Comparison of ENCODE assay signal across 1 cellular context in the genomic region with DNA sequence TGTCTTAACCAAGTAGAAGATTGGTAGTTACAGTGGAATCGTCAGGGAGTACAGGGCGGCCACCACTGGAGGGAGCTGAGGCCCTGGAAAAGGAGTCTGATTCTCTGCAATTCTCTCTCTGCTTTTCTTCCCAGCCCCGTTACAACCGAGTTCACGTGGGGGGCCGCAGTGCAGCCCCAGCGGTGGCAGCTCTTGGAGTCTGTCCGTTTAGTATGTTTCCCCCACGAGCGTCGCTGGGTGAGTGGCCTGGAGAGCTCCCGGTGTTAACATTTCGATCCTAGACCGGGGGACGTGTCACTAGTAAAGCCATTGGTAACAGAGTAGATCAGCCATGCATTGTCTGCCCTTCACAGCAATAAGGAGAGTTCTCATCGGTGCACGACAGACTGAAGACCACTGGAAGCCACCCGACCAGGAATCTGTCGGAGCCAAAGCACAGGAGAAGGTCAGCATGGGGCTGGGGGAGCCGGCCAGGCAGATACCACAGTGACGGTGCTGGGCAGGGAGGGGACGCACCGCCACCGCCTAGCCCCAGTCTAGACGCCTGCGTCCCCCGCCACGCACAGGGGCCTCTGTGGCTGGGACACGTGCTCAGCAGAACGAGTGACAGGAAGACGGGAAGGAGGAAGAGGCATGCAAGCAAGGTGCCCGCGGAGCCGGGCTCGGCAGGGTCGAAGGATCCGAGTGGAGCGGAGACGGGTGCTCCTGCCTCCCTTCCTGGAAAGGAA.
TF ChIP-seq lines count a peak whose summit lies in the region.

No MANE protein-coding gene starts in this region.

TF ChIP-seq in HepG2, 621 proteins besides CTCF, POLR2A, EP300 and RAD21 (continued from another document and continues in another):
- TF ChIP-seq, protein P1, sequence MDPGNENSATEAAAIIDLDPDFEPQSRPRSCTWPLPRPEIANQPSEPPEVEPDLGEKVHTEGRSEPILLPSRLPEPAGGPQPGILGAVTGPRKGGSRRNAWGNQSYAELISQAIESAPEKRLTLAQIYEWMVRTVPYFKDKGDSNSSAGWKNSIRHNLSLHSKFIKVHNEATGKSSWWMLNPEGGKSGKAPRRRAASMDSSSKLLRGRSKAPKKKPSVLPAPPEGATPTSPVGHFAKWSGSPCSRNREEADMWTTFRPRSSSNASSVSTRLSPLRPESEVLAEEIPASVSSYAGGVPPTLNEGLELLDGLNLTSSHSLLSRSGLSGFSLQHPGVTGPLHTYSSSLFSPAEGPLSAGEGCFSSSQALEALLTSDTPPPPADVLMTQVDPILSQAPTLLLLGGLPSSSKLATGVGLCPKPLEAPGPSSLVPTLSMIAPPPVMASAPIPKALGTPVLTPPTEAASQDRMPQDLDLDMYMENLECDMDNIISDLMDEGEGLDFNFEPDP (CRISPR knock-in tag; conservative IDR thresholded peaks at IDR 0.05), result no peak
- TF ChIP-seq ZNF615 (CRISPR knock-in tag; IDR thresholded peaks at IDR 0.05; ENCODE audit: borderline replicate concordance) (no peak), TAF1 (CRISPR knock-in tag; IDR thresholded peaks at IDR 0.05) (no peak), GPN1 (CRISPR knock-in tag; IDR thresholded peaks at IDR 0.05; ENCODE audit: borderline replicate concordance) (no peak), STAG1 (CRISPR knock-in tag; IDR thresholded peaks at IDR 0.05) (peak; percentile 88), ZNF484 (CRISPR knock-in tag; IDR thresholded peaks at IDR 0.05; ENCODE audit: borderline replicate concordance, low read depth) (0 out of 2 replicates have a peak, but pooled peaks have one; percentile 26), CENPX (CRISPR knock-in tag; IDR thresholded peaks at IDR 0.05) (no peak), SRY (CRISPR knock-in tag; IDR thresholded peaks at IDR 0.05) (no peak), LCORL (IDR thresholded peaks at IDR 0.05) (no peak), LCORL (CRISPR knock-in tag; IDR thresholded peaks at IDR 0.05) (no peak), ZBTB26 (CRISPR knock-in tag; IDR thresholded peaks at IDR 0.05; ENCODE audit: borderline replicate concordance) (no peak), ZBTB38 (CRISPR knock-in tag; IDR thresholded peaks at IDR 0.05) (no peak; the same call in 1 of the 2 replicates), NR2F2 (IDR thresholded peaks at IDR 0.05; ENCODE audit: borderline replicate concordance, low read depth) (no peak), SP1 (IDR thresholded peaks at IDR 0.05) (no peak), SP1 (CRISPR knock-in tag; IDR thresholded peaks at IDR 0.05) (no peak), MAFF (IDR thresholded peaks at IDR 0.05; ENCODE audit: low read depth, low read length) (no peak), ATM (IDR thresholded peaks at IDR 0.05; ENCODE audit: borderline replicate concordance) (no peak), PRPF4 (IDR thresholded peaks at IDR 0.05; ENCODE audit: low read depth, low read length, poor library complexity, severe bottlenecking) (peak; percentile 50), ZNF724P (CRISPR knock-in tag; IDR thresholded peaks at IDR 0.05; ENCODE audit: borderline replicate concordance) (no peak), CEBPG (CRISPR knock-in tag; IDR thresholded peaks at IDR 0.05) (no peak), ZNF788 (CRISPR knock-in tag; IDR thresholded peaks at IDR 0.05; ENCODE audit: borderline replicate concordance) (no peak), NR1H2 (CRISPR knock-in tag; IDR thresholded peaks at IDR 0.05; ENCODE audit: borderline replicate concordance, low read depth) (no peak), CCAR2 (optimal IDR thresholded peaks at IDR 0.05; ENCODE audit: low read depth, low read length) (peak; percentile 15), TCF7 (IDR thresholded peaks at IDR 0.05; ENCODE audit: low read depth) (no peak), PITX1 (CRISPR knock-in tag; IDR thresholded peaks at IDR 0.05) (no peak), DMAP1 (CRISPR knock-in tag; IDR thresholded peaks at IDR 0.05) (no peak), THAP9 (CRISPR knock-in tag; IDR thresholded peaks at IDR 0.05; ENCODE audit: borderline replicate concordance) (no peak), NFKB2 (CRISPR knock-in tag; IDR thresholded peaks at IDR 0.05; ENCODE audit: borderline replicate concordance) (no peak), HDAC6 (IDR thresholded peaks at IDR 0.05; ENCODE audit: low read depth, low read length) (no peak), ZSCAN21 (CRISPR knock-in tag; IDR thresholded peaks at IDR 0.05; ENCODE audit: borderline replicate concordance) (no peak)
- TF ChIP-seq, protein P2, sequence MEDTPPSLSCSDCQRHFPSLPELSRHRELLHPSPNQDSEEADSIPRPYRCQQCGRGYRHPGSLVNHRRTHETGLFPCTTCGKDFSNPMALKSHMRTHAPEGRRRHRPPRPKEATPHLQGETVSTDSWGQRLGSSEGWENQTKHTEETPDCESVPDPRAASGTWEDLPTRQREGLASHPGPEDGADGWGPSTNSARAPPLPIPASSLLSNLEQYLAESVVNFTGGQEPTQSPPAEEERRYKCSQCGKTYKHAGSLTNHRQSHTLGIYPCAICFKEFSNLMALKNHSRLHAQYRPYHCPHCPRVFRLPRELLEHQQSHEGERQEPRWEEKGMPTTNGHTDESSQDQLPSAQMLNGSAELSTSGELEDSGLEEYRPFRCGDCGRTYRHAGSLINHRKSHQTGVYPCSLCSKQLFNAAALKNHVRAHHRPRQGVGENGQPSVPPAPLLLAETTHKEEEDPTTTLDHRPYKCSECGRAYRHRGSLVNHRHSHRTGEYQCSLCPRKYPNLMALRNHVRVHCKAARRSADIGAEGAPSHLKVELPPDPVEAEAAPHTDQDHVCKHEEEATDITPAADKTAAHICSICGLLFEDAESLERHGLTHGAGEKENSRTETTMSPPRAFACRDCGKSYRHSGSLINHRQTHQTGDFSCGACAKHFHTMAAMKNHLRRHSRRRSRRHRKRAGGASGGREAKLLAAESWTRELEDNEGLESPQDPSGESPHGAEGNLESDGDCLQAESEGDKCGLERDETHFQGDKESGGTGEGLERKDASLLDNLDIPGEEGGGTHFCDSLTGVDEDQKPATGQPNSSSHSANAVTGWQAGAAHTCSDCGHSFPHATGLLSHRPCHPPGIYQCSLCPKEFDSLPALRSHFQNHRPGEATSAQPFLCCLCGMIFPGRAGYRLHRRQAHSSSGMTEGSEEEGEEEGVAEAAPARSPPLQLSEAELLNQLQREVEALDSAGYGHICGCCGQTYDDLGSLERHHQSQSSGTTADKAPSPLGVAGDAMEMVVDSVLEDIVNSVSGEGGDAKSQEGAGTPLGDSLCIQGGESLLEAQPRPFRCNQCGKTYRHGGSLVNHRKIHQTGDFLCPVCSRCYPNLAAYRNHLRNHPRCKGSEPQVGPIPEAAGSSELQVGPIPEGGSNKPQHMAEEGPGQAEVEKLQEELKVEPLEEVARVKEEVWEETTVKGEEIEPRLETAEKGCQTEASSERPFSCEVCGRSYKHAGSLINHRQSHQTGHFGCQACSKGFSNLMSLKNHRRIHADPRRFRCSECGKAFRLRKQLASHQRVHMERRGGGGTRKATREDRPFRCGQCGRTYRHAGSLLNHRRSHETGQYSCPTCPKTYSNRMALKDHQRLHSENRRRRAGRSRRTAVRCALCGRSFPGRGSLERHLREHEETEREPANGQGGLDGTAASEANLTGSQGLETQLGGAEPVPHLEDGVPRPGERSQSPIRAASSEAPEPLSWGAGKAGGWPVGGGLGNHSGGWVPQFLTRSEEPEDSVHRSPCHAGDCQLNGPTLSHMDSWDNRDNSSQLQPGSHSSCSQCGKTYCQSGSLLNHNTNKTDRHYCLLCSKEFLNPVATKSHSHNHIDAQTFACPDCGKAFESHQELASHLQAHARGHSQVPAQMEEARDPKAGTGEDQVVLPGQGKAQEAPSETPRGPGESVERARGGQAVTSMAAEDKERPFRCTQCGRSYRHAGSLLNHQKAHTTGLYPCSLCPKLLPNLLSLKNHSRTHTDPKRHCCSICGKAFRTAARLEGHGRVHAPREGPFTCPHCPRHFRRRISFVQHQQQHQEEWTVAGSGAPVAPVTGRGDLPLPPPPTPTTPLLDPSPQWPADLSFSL (CRISPR knock-in tag; IDR thresholded peaks at IDR 0.05), result no peak
- TF ChIP-seq, protein P3, sequence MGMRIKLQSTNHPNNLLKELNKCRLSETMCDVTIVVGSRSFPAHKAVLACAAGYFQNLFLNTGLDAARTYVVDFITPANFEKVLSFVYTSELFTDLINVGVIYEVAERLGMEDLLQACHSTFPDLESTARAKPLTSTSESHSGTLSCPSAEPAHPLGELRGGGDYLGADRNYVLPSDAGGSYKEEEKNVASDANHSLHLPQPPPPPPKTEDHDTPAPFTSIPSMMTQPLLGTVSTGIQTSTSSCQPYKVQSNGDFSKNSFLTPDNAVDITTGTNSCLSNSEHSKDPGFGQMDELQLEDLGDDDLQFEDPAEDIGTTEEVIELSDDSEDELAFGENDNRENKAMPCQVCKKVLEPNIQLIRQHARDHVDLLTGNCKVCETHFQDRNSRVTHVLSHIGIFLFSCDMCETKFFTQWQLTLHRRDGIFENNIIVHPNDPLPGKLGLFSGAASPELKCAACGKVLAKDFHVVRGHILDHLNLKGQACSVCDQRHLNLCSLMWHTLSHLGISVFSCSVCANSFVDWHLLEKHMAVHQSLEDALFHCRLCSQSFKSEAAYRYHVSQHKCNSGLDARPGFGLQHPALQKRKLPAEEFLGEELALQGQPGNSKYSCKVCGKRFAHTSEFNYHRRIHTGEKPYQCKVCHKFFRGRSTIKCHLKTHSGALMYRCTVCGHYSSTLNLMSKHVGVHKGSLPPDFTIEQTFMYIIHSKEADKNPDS (CRISPR knock-in tag; IDR thresholded peaks at IDR 0.05), result no peak
- TF ChIP-seq, protein P4, sequence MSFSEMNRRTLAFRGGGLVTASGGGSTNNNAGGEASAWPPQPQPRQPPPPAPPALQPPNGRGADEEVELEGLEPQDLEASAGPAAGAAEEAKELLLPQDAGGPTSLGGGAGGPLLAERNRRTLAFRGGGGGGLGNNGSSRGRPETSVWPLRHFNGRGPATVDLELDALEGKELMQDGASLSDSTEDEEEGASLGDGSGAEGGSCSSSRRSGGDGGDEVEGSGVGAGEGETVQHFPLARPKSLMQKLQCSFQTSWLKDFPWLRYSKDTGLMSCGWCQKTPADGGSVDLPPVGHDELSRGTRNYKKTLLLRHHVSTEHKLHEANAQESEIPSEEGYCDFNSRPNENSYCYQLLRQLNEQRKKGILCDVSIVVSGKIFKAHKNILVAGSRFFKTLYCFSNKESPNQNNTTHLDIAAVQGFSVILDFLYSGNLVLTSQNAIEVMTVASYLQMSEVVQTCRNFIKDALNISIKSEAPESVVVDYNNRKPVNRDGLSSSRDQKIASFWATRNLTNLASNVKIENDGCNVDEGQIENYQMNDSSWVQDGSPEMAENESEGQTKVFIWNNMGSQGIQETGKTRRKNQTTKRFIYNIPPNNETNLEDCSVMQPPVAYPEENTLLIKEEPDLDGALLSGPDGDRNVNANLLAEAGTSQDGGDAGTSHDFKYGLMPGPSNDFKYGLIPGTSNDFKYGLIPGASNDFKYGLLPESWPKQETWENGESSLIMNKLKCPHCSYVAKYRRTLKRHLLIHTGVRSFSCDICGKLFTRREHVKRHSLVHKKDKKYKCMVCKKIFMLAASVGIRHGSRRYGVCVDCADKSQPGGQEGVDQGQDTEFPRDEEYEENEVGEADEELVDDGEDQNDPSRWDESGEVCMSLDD (CRISPR knock-in tag; IDR thresholded peaks at IDR 0.05; ENCODE audit: borderline replicate concordance), result no peak
- TF ChIP-seq, protein P5, sequence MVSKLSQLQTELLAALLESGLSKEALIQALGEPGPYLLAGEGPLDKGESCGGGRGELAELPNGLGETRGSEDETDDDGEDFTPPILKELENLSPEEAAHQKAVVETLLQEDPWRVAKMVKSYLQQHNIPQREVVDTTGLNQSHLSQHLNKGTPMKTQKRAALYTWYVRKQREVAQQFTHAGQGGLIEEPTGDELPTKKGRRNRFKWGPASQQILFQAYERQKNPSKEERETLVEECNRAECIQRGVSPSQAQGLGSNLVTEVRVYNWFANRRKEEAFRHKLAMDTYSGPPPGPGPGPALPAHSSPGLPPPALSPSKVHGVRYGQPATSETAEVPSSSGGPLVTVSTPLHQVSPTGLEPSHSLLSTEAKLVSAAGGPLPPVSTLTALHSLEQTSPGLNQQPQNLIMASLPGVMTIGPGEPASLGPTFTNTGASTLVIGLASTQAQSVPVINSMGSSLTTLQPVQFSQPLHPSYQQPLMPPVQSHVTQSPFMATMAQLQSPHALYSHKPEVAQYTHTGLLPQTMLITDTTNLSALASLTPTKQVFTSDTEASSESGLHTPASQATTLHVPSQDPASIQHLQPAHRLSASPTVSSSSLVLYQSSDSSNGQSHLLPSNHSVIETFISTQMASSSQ (IDR thresholded peaks at IDR 0.05; ENCODE audit: low read depth), result no peak
- TF ChIP-seq, protein P5 (CRISPR knock-in tag; IDR thresholded peaks at IDR 0.05; ENCODE audit: borderline replicate concordance), result no peak
